8 cellular contexts compared by ENCODE assay signal in genomic region chrX:47623540-47624027, GRCh38. TPM values are rescaled to one million over a fixed set of nuclear protein-coding genes. Genes with fewer than 3 reads are reported as not detected.
A peak's percentile ranks its signal among the peaks of the same experiment; 100 is the strongest.
DNase-seq lines count a peak whose midpoint lies in the region; ATAC-seq, FAIRE-seq and TF ChIP-seq lines count a peak whose summit lies in the region.

No MANE protein-coding gene starts in this region.

- POLR2A ChIA-PET in CD8-positive, alpha-beta memory T cell (lab: Charles Lee): no interaction called here

- FAIRE-seq in small intestine (lab: Jason Lieb, UNC): no peak

- peak overlapping the region; percentile 41 for H3K4me3 ChIP-seq in CD8-positive, alpha-beta memory T cell (ENCODE audit: low read length)
- H3K4me3 ChIP-seq in iPS-15b (ENCODE audit: low read depth, low read length) (peak overlapping the region; percentile 48), small intestine (ENCODE audit: low read depth in 1 of 2, low read length in 2 of 2) (peak overlapping the region in 1 of 2 donors; percentile 9)

- peaks cover 0 to 2% (median 0%) of the 10 kb centered on the region in 3 donors for H3K36me3 Mint-ChIP-seq in CD8-positive, alpha-beta memory T cell
- H3K36me3 Mint-ChIP-seq in brain: no peaks in the 10 kb centered on the region

- DNase-seq in CD8-positive, alpha-beta memory T cell: peak in 3 of 5 donors; percentile 3 to 62 (median 7)
- DNase-seq in MV-4-11 (lab: John Stamatoyannopoulos, UW) (peak; percentile 32), small intestine (peak; percentile 11)

- no peak for TF ChIP-seq CTCF in brain (conservative IDR thresholded peaks at IDR 0.05)

- H3K4me1 Mint-ChIP-seq in CD8-positive, alpha-beta memory T cell: peaks cover 0 to 22% (median 14%) of the 10 kb centered on the region in 3 donors
- H3K4me1 Mint-ChIP-seq in brain: peaks cover 17% of the 10 kb centered on the region

- peaks cover 8% of the 10 kb centered on the region for H3K4me1 ChIP-seq in CD8-positive, alpha-beta memory T cell (ENCODE audit: insufficient read depth, low read length)
- H3K4me1 ChIP-seq in iPS-15b (ENCODE audit: control insufficient read depth, insufficient read depth, low read length) (no peaks in the 10 kb centered on the region), small intestine (ENCODE audit: control insufficient read depth in 2 of 2, insufficient read depth in 1 of 2, low read depth in 1 of 2, low read length in 1 of 2) (no peaks in the 10 kb centered on the region)

- ATAC-seq in SK-N-SH treated with all-trans-retinoic acid at 6 μM for 48 hours (peak; percentile 93), GM18867 (IDR thresholded peaks at IDR 0.05; ENCODE audit: unreplicated experiment) (no peak), HG03442 (IDR thresholded peaks at IDR 0.05; ENCODE audit: unreplicated experiment) (no peak)

- H3K27ac Mint-ChIP-seq in CD8-positive, alpha-beta memory T cell: peak overlapping the region in 1 of 8 donors; percentile 40
- H3K27ac Mint-ChIP-seq in brain: peak overlapping the region in 4 of 5 experiments; percentile 42 to 93 (median 90)

- peaks cover 17 to 22% of the 10 kb centered on the region in 2 donors for H3K27me3 Mint-ChIP-seq in CD8-positive, alpha-beta memory T cell
- H3K27me3 Mint-ChIP-seq in brain: peaks cover 2% of the 10 kb centered on the region

- H3K36me3 ChIP-seq in CD8-positive, alpha-beta memory T cell (ENCODE audit: insufficient read depth, low read length): no peaks in the 10 kb centered on the region
- no peaks in the 10 kb centered on the region for H3K36me3 ChIP-seq in iPS-15b (ENCODE audit: control insufficient read depth, insufficient read depth, low read length)
- H3K36me3 ChIP-seq in small intestine (ENCODE audit: control insufficient read depth in 2 of 2, insufficient read depth in 2 of 2, low read length in 2 of 2): no peaks in the 10 kb centered on the region

- no peak overlapping the region for H3K9ac ChIP-seq in iPS-15b (ENCODE audit: low read depth, low read length)

- CTCF ChIA-PET in CD8-positive, alpha-beta memory T cell (lab: Charles Lee): no interaction called here

- H3K27me3 ChIP-seq in CD8-positive, alpha-beta memory T cell (ENCODE audit: insufficient read depth, low read length, poor library complexity, severe bottlenecking): no peaks in the 10 kb centered on the region
- H3K27me3 ChIP-seq in iPS-15b (ENCODE audit: control insufficient read depth, insufficient read depth, low read length) (peaks cover 10% of the 10 kb centered on the region), small intestine (ENCODE audit: control insufficient read depth in 2 of 2, insufficient read depth in 2 of 2, low read length in 2 of 2) (no peaks in the 10 kb centered on the region)

- 1 to 44% (median 4%) methylated on average over 24 to 35 of the region's 35 CpGs for WGBS in small intestine, 3 donors

- H3K9me3 Mint-ChIP-seq in CD8-positive, alpha-beta memory T cell: no peaks in the 10 kb centered on the region
- peaks cover 0 to 15% (median 0%) of the 10 kb centered on the region in 5 experiments for H3K9me3 Mint-ChIP-seq in brain

- H3K27ac ChIP-seq in CD8-positive, alpha-beta memory T cell (ENCODE audit: low read depth, low read length): no peak overlapping the region
- H3K27ac ChIP-seq in small intestine (ENCODE audit: low read depth in 1 of 2, low read length in 1 of 2): no peak overlapping the region

- no peaks in the 10 kb centered on the region for H3K9me3 ChIP-seq in CD8-positive, alpha-beta memory T cell (ENCODE audit: low read length)
- H3K9me3 ChIP-seq in iPS-15b (ENCODE audit: control insufficient read depth, insufficient read depth, low read length): peaks cover under 1% of the 10 kb centered on the region
- no peaks in the 10 kb centered on the region for H3K9me3 ChIP-seq in small intestine (ENCODE audit: control insufficient read depth, low read depth)

- peak overlapping the region; percentile 39 to 90 (median 74) for H3K4me3 Mint-ChIP-seq in CD8-positive, alpha-beta memory T cell
- peak overlapping the region; percentile 79 to 89 (median 83) for H3K4me3 Mint-ChIP-seq in brain

TF ChIP-seq in SK-N-SH treated with all-trans-retinoic acid at 6 μM for 48 hours, 23 proteins besides CTCF, POLR2A, EP300 and RAD21:
- TF ChIP-seq TCF4 (CRISPR knock-in tag; IDR thresholded peaks at IDR 0.05; ENCODE audit: borderline replicate concordance): no peak
- no peak for TF ChIP-seq ZNF565 (CRISPR knock-in tag; conservative IDR thresholded peaks at IDR 0.05; ENCODE audit: low read depth)
- no peak for TF ChIP-seq BACH2 (CRISPR knock-in tag; IDR thresholded peaks at IDR 0.05; ENCODE audit: borderline replicate concordance)
- no peak for TF ChIP-seq TOX (CRISPR knock-in tag; IDR thresholded peaks at IDR 0.05; ENCODE audit: borderline replicate concordance)
- TF ChIP-seq GLIS3 (CRISPR knock-in tag; IDR thresholded peaks at IDR 0.05): no peak
- TF ChIP-seq CSRNP3 (CRISPR knock-in tag; IDR thresholded peaks at IDR 0.05): no peak
- no peak for TF ChIP-seq ZNF70 (CRISPR knock-in tag; IDR thresholded peaks at IDR 0.05)
- TF ChIP-seq ISL1 (CRISPR knock-in tag; IDR thresholded peaks at IDR 0.05): no peak

RNA-seq across cellular contexts. Expression of gene SYN1, which starts 3.9 kb away (rescaled TPM):
- under 1 TPM; 0.35 to 0.60 TPM for total RNA-seq in CD8-positive, alpha-beta memory T cell
- polyA plus RNA-seq in CD8-positive, alpha-beta memory T cell: 0.94 TPM
- polyA plus RNA-seq in brain (ENCODE audit: insufficient read depth, low read depth, low replicate concordance): 275 TPM
- 1 to 10 TPM in 1 of 3 donors, under 1 TPM in 1, not detected in 1; 0.27 to 3.0 TPM for polyA plus RNA-seq in small intestine

RNA-seq across cellular contexts. Expression of gene CFP, which starts 6.1 kb away (rescaled TPM):
- total RNA-seq in CD8-positive, alpha-beta memory T cell: 1 to 10 TPM; 1.8 to 2.3 TPM
- polyA plus RNA-seq in CD8-positive, alpha-beta memory T cell: 1.4 TPM
- polyA plus RNA-seq in brain (ENCODE audit: insufficient read depth, low read depth, low replicate concordance): 1.1 TPM
- 1 to 10 TPM in 2 of 3 donors, under 1 TPM in 1; 0.45 to 5.5 (median 4.1) TPM for polyA plus RNA-seq in small intestine

RNA-seq across cellular contexts. Expression of gene ELK1, which starts 26.8 kb away (rescaled TPM):
- total RNA-seq in CD8-positive, alpha-beta memory T cell: 10 to 100 TPM; 60.8 to 62.3 TPM
- 21.9 TPM for polyA plus RNA-seq in CD8-positive, alpha-beta memory T cell
- polyA plus RNA-seq in brain (ENCODE audit: insufficient read depth, low read depth, low replicate concordance) (74.2 TPM), small intestine (10 to 100 TPM in 2 of 3 donors, 1 to 10 TPM in 1; 8.7 to 20.7 (median 11.6) TPM)

RNA-seq across cellular contexts. Expression of gene UXT, which starts 35.4 kb away (rescaled TPM):
- total RNA-seq in CD8-positive, alpha-beta memory T cell: 100 to 1,000 TPM; 159 to 168 TPM
- polyA plus RNA-seq in CD8-positive, alpha-beta memory T cell: 286 TPM
- polyA plus RNA-seq in brain (ENCODE audit: insufficient read depth, low read depth, low replicate concordance) (215 TPM), small intestine (100 to 1,000 TPM; 131 to 221 (median 167) TPM)

RNA-seq across cellular contexts. Expression of gene TIMP1, which starts 41.3 kb away (rescaled TPM):
- total RNA-seq in CD8-positive, alpha-beta memory T cell: 1 to 10 TPM; 6.9 to 7.8 TPM
- 170 TPM for polyA plus RNA-seq in CD8-positive, alpha-beta memory T cell
- polyA plus RNA-seq in brain (ENCODE audit: insufficient read depth, low read depth, low replicate concordance) (94.8 TPM), small intestine (100 to 1,000 TPM in 1 of 3 donors, 10 to 100 TPM in 2; 19.5 to 196 (median 32.2) TPM)

Comparison
In these comparisons a context has a peak if more than half of its experiments do, and no peak if none do; other contexts are left out.
1. RNA of gene SYN1, which starts 3.9 kb away (polyA plus RNA-seq): 275 TPM in brain (single experiment); 0.94 TPM in CD8-positive, alpha-beta memory T cell (single experiment) and 0.27 to 3.0 TPM in small intestine; every median in the first group is over 10 times any median in the second.
2. Peak in every context shown above with its lines, with median percentiles within 50 percentile points of each other: DNase-seq.